Comparison of ENCODE assay signal across 9 cellular contexts in genomic region chr14:92435154-92435553, GRCh38.
"Had no signal": no experiment of that assay in that cellular context is flagged by ENCODE, and none has a peak within 500 bp of the region (broad histone marks: within the 10 kb centered on the region; RNA-seq: fewer than 3 reads in every experiment).

No MANE protein-coding gene starts in this region.

- ATAC-seq: HCT116 had no signal

- H3K9me3 ChIP-seq: HAP-1 had no signal

- H3K9ac ChIP-seq: GM23248 had no signal

- H2AFZ ChIP-seq: GM23248 had no signal

- DNase-seq: GM23248, GOT3, H7, HFFc6, IMR-90, KG1 had no signal

- H3K4me1 ChIP-seq: HAP-1 had no signal

- H3K27ac ChIP-seq: GM23248, HL-60 had no signal

- H3K27ac Mint-ChIP-seq: HFFc6 had no signal

- H3K4me3 Mint-ChIP-seq: HFFc6 had no signal

- H3K36me3 ChIP-seq: HAP-1 had no signal

- H3K4me3 ChIP-seq: GM23248, HAP-1 had no signal
